Comparison of ENCODE assay signal across 8 cellular contexts in genomic region chr17:63701477-63702222, GRCh38. TPM values are rescaled to one million over a fixed set of nuclear protein-coding genes. Genes with fewer than 3 reads are reported as not detected.
A peak's percentile ranks its signal among the peaks of the same experiment; 100 is the strongest.
DNase-seq lines count a peak whose midpoint lies in the region; ATAC-seq lines count a peak whose summit lies in the region.

No MANE protein-coding gene starts in this region.

- H3K4me3 Mint-ChIP-seq in memory B cell = peak overlapping the region; percentile 93

- no peaks in the 10 kb centered on the region for H3K9me3 ChIP-seq in ES-I3 (ENCODE audit: control insufficient read depth, insufficient read depth, low read length)
- H3K9me3 ChIP-seq in SK-N-MC (ENCODE audit: low read depth, low read length) = no peaks in the 10 kb centered on the region

- no peaks in the 10 kb centered on the region for H3K27me3 Mint-ChIP-seq in memory B cell

- H3K9ac ChIP-seq in ES-I3 (ENCODE audit: low read depth, low read length) = peak overlapping the region; percentile 59
- H3K9ac ChIP-seq in SK-N-MC (ENCODE audit: insufficient read length) = no peak overlapping the region

- H3K4me1 Mint-ChIP-seq in memory B cell = peaks cover 47% of the 10 kb centered on the region

- DNase-seq in SK-N-MC (ENCODE audit: low read depth, low spot score) (no peak), memory B cell (ENCODE audit: low spot score in 2 of 2) (peak; percentile 38 to 50), NCI-H1105 (lab: John Stamatoyannopoulos, UW) (no peak)
- peak; percentile 62 to 81 for DNase-seq in activated naive CD4-positive, alpha-beta T cell treated with anti-CD3 and anti-CD28 coated beads, Interleukin-2, amount 50 U/mL, for 72 hours (ENCODE audit: low spot score in 2 of 2)
- DNase-seq in stimulated activated CD8-positive, alpha-beta memory T cell treated with anti-CD3 and anti-CD28 coated beads, Interleukin-4, amount 100 ng/mL, for 48 hours = peak; percentile 80

- peaks cover 26% of the 10 kb centered on the region; the same call in 1 of the 2 replicates for H3K4me1 ChIP-seq in ES-I3 (ENCODE audit: insufficient read depth, low read length)

- H3K36me3 Mint-ChIP-seq in activated naive CD4-positive, alpha-beta T cell treated with anti-CD3 and anti-CD28 coated beads, Interleukin-2, amount 50 U/mL, for 72 hours = peaks cover 29 to 38% of the 10 kb centered on the region in 2 donors
- peaks cover 9% of the 10 kb centered on the region for H3K36me3 Mint-ChIP-seq in memory B cell

- ATAC-seq in activated naive CD4-positive, alpha-beta T cell treated with anti-CD3 and anti-CD28 coated beads, Interleukin-2, amount 50 U/mL, for 72 hours = peak; percentile 20 to 52
- peak; percentile 6 for ATAC-seq in memory B cell (ENCODE audit: low read depth)
- ATAC-seq in GM21526 (IDR thresholded peaks at IDR 0.05; ENCODE audit: low FRiP score, unreplicated experiment) = no peak
- no peak for ATAC-seq in GM18873 (IDR thresholded peaks at IDR 0.05; ENCODE audit: low FRiP score, unreplicated experiment)

- peak overlapping the region; percentile 84 for H3K27ac ChIP-seq in SK-N-MC

- H3K4me3 ChIP-seq in SK-N-MC = no peak overlapping the region

- no peaks in the 10 kb centered on the region for H3K9me3 Mint-ChIP-seq in activated naive CD4-positive, alpha-beta T cell treated with anti-CD3 and anti-CD28 coated beads, Interleukin-2, amount 50 U/mL, for 72 hours
- no peaks in the 10 kb centered on the region for H3K9me3 Mint-ChIP-seq in memory B cell

- peaks cover 8% of the 10 kb centered on the region for H3K36me3 ChIP-seq in ES-I3 (ENCODE audit: insufficient read depth, low read length)
- peaks cover 2% of the 10 kb centered on the region; the same call in 1 of the 2 replicates for H3K36me3 ChIP-seq in SK-N-MC (ENCODE audit: insufficient read depth, low read length)

- peak overlapping the region; percentile 94 to 97 for H3K27ac Mint-ChIP-seq in activated naive CD4-positive, alpha-beta T cell treated with anti-CD3 and anti-CD28 coated beads, Interleukin-2, amount 50 U/mL, for 72 hours
- H3K27ac Mint-ChIP-seq in memory B cell = peak overlapping the region; percentile 97

RNA-seq across cellular contexts. Expression of gene LIMD2, which starts 1.7 kb away (rescaled TPM):
- total RNA-seq in activated naive CD4-positive, alpha-beta T cell treated with anti-CD3 and anti-CD28 coated beads, Interleukin-2, amount 50 U/mL, for 72 hours = 100 to 1,000 TPM in 1 of 2 donors, 10 to 100 TPM in 1; 76.7 to 166 TPM

RNA-seq across cellular contexts. Expression of gene STRADA, which starts 39.9 kb away (rescaled TPM):
- total RNA-seq in activated naive CD4-positive, alpha-beta T cell treated with anti-CD3 and anti-CD28 coated beads, Interleukin-2, amount 50 U/mL, for 72 hours = 100 to 1,000 TPM in 1 of 2 donors, 10 to 100 TPM in 1; 68.3 to 112 TPM

Comparison
In these comparisons a context has a peak if more than half of its experiments do, and no peak if none do; other contexts are left out.
1. DNase-seq: peak in activated naive CD4-positive, alpha-beta T cell treated with anti-CD3 and anti-CD28 coated beads, Interleukin-2, amount 50 U/mL, for 72 hours (2 of 2), memory B cell (2 of 2) and stimulated activated CD8-positive, alpha-beta memory T cell treated with anti-CD3 and anti-CD28 coated beads, Interleukin-4, amount 100 ng/mL, for 48 hours (single experiment); none in SK-N-MC (single experiment) and NCI-H1105 (single experiment).
2. ATAC-seq: peak in activated naive CD4-positive, alpha-beta T cell treated with anti-CD3 and anti-CD28 coated beads, Interleukin-2, amount 50 U/mL, for 72 hours (2 of 2) and memory B cell (single experiment); none in GM21526 (single experiment) and GM18873 (single experiment).